1 cellular context compared by ENCODE assay signal in genomic region chr19:32287086-32287485, GRCh38.
TF ChIP-seq lines count a peak whose summit lies in the region.

No MANE protein-coding gene starts in this region.

TF ChIP-seq in H1, 55 proteins besides CTCF, POLR2A, EP300 and RAD21:
- TF ChIP-seq SIN3A (conservative IDR thresholded peaks at IDR 0.05 in 1 of 2, IDR thresholded peaks at IDR 0.05 in 1 of 2; ENCODE audit: low read depth in 1 of 2, low read length in 2 of 2) (no peak), TAF7 (optimal IDR thresholded peaks at IDR 0.05; ENCODE audit: borderline replicate concordance, low read depth, low read length) (no peak), POU5F1 (IDR thresholded peaks at IDR 0.05; ENCODE audit: low read depth, low read length) (no peak), E2F6 (IDR thresholded peaks at IDR 0.05) (no peak), TBP (IDR thresholded peaks at IDR 0.05; ENCODE audit: low read depth, low read length) (no peak), KDM4A (IDR thresholded peaks at IDR 0.05; ENCODE audit: low read depth, low read length, severe bottlenecking) (no peak), POLR2AphosphoS5 (IDR thresholded peaks at IDR 0.05; ENCODE audit: low read depth, low read length) (no peak), CBX8 (IDR thresholded peaks at IDR 0.05; ENCODE audit: borderline replicate concordance, low read depth, low read length) (no peak), KDM1A (IDR thresholded peaks at IDR 0.05; ENCODE audit: borderline replicate concordance, low read length) (no peak), RFX5 (IDR thresholded peaks at IDR 0.05; ENCODE audit: borderline replicate concordance, low read depth, low read length) (no peak), SIX5 (IDR thresholded peaks at IDR 0.05; ENCODE audit: low read depth, low read length) (no peak), CTBP2 (IDR thresholded peaks at IDR 0.05; ENCODE audit: borderline replicate concordance, insufficient read depth, insufficient read length, low read length) (no peak), NANOG (IDR thresholded peaks at IDR 0.05; ENCODE audit: insufficient read depth, low read depth, low read length, poor library complexity, severe bottlenecking) (no peak), PHF8 (conservative IDR thresholded peaks at IDR 0.05; ENCODE audit: low read depth, low read length) (no peak)
